Comparison of ENCODE assay signal across 17 cellular contexts in the genomic region with DNA sequence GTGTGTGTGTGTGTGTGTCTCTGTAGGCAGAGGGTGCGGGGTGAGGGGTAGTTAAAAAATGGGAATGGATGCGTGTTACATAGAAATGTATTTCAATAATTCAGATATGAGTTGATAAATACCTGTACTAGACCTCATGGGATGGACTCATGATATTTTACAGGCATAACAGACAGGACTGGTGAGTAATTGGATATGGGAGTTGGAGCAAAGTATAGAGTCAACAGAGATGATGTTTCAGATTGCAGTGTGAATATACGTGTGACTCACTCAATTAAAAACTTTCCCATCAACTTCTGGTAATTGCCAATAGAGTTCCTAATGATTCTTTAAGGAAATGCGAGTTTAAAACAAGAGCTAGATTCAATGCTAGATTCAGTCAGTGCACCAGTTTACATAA.
"Had no signal": no experiment of that assay in that cellular context is flagged by ENCODE, and none has a peak within 500 bp of the region (broad histone marks: within the 10 kb centered on the region; RNA-seq: fewer than 3 reads in every experiment).

No MANE protein-coding gene starts in this region.

- H3K4me3 ChIP-seq: dorsolateral prefrontal cortex, gastrocnemius medialis, ovary, testis had no signal

- H3K9me3 ChIP-seq: gastrocnemius medialis, ovary, testis had no signal

- DNase-seq: activated CD4-positive, alpha-beta T cell treated with anti-CD3 and anti-CD28 coated beads, Interleukin-2, amount 50 U/mL, for 4 hours; activated CD4-positive, CD25-positive, alpha-beta regulatory T cell treated with anti-CD3 and anti-CD28 coated beads, Interleukin-2, amount 50 U/mL, for 72 hours; activated CD8-positive, alpha-beta memory T cell treated with anti-CD3 and anti-CD28 coated beads, Interleukin-2, amount 10 ng/mL, durations not matched to agents 7 days and 5 days; activated effector memory CD4-positive, alpha-beta T cell treated with Interleukin-2 at 50 U/mL for 16 hours; activated T-cell treated with anti-CD3 and anti-CD28 coated beads, Interleukin-2, amount 50 U/mL, for 24 hours; amniotic stem cell; dorsolateral prefrontal cortex; gastrocnemius medialis; kidney; left ventricle myocardium superior; mesendoderm; ovary; stimulated activated CD4-positive, alpha-beta T cell treated with anti-CD3 and anti-CD28 coated beads, Interleukin-4, amount 100 ng/mL, for 1 hour; testis had no signal

- H3K27me3 ChIP-seq: dorsolateral prefrontal cortex, gastrocnemius medialis, ovary, testis had no signal

- H3K4me1 Mint-ChIP-seq: activated CD8-positive, alpha-beta memory T cell treated with anti-CD3 and anti-CD28 coated beads, Interleukin-2, amount 10 ng/mL, durations not matched to agents 7 days and 5 days had no signal

- H3K9me3 Mint-ChIP-seq: activated T-cell treated with anti-CD3 and anti-CD28 coated beads, Interleukin-2, amount 50 U/mL, for 24 hours; brain had no signal

- H3K27ac ChIP-seq: dorsolateral prefrontal cortex, gastrocnemius medialis, ovary, testis had no signal

- ATAC-seq: activated CD8-positive, alpha-beta memory T cell treated with anti-CD3 and anti-CD28 coated beads, Interleukin-2, amount 10 ng/mL, durations not matched to agents 7 days and 5 days; activated naive CD4-positive, alpha-beta T cell treated with anti-CD3 and anti-CD28 coated beads, Interleukin-2, amount 50 U/mL, for 72 hours; gastrocnemius medialis; left ventricle myocardium superior had no signal

- H3K4me3 Mint-ChIP-seq: activated CD8-positive, alpha-beta memory T cell treated with anti-CD3 and anti-CD28 coated beads, Interleukin-2, amount 10 ng/mL, durations not matched to agents 7 days and 5 days; activated T-cell treated with anti-CD3 and anti-CD28 coated beads, Interleukin-2, amount 50 U/mL, for 24 hours; brain; stimulated activated naive CD8-positive, alpha-beta T cell treated with anti-CD3 and anti-CD28 coated beads, Interleukin-15, Interleukin-2, amounts not matched to agents 100 ng/mL and 50 ng/mL, for 24 hours had no signal

- H3K36me3 ChIP-seq: gastrocnemius medialis, ovary had no signal

- H3K27ac Mint-ChIP-seq: activated CD8-positive, alpha-beta memory T cell treated with anti-CD3 and anti-CD28 coated beads, Interleukin-2, amount 10 ng/mL, durations not matched to agents 7 days and 5 days; activated naive CD4-positive, alpha-beta T cell treated with anti-CD3 and anti-CD28 coated beads, Interleukin-2, amount 50 U/mL, for 72 hours; activated T-cell treated with anti-CD3 and anti-CD28 coated beads, Interleukin-2, amount 50 U/mL, for 24 hours; brain; stimulated activated naive CD8-positive, alpha-beta T cell treated with anti-CD3 and anti-CD28 coated beads, Interleukin-15, Interleukin-2, amounts not matched to agents 100 ng/mL and 50 ng/mL, for 24 hours had no signal

- H3K27me3 Mint-ChIP-seq: activated CD8-positive, alpha-beta memory T cell treated with anti-CD3 and anti-CD28 coated beads, Interleukin-2, amount 10 ng/mL, durations not matched to agents 7 days and 5 days; activated T-cell treated with anti-CD3 and anti-CD28 coated beads, Interleukin-2, amount 50 U/mL, for 24 hours; brain; stimulated activated naive CD8-positive, alpha-beta T cell treated with anti-CD3 and anti-CD28 coated beads, Interleukin-15, Interleukin-2, amounts not matched to agents 100 ng/mL and 50 ng/mL, for 24 hours had no signal

- H3K4me1 ChIP-seq: gastrocnemius medialis had no signal

- H3K36me3 Mint-ChIP-seq: activated CD8-positive, alpha-beta memory T cell treated with anti-CD3 and anti-CD28 coated beads, Interleukin-2, amount 10 ng/mL, durations not matched to agents 7 days and 5 days; activated naive CD4-positive, alpha-beta T cell treated with anti-CD3 and anti-CD28 coated beads, Interleukin-2, amount 50 U/mL, for 72 hours; brain had no signal
